In genomic region chr2:109339519-109339991, GRCh38 we compare ENCODE assay signal across 18 cellular contexts.
DNase-seq lines count a peak whose midpoint lies in the region; ATAC-seq and TF ChIP-seq lines count a peak whose summit lies in the region.
"Had no signal": no experiment of that assay in that cellular context is flagged by ENCODE, and none has a peak within 500 bp of the region (broad histone marks: within the 10 kb centered on the region; RNA-seq: fewer than 3 reads in every experiment).

No MANE protein-coding gene starts in this region.

- H3K9me3 ChIP-seq in MG63 (peaks cover 7% of the 10 kb centered on the region; the same call in 1 of the 2 replicates), vagina (no peaks in the 10 kb centered on the region)
- H3K9me3 ChIP-seq: heart right ventricle, SJCRH30, thoracic aorta had no signal

- ATAC-seq in GM19455 (IDR thresholded peaks at IDR 0.05; ENCODE audit: unreplicated experiment) = no peak
- ATAC-seq: activated naive CD8-positive, alpha-beta T cell treated with anti-CD3 and anti-CD28 coated beads, Interleukin-2, amount 50 U/mL, for 24 hours; HCT116; WTC11 had no signal

- H3K36me3 Mint-ChIP-seq in activated naive CD8-positive, alpha-beta T cell treated with anti-CD3 and anti-CD28 coated beads for 36 hours = no peaks in the 10 kb centered on the region
- H3K36me3 Mint-ChIP-seq: WTC11 had no signal

- H3K4me3 Mint-ChIP-seq in activated naive CD8-positive, alpha-beta T cell treated with anti-CD3 and anti-CD28 coated beads for 36 hours = no peak overlapping the region
- H3K4me3 Mint-ChIP-seq: activated naive CD8-positive, alpha-beta T cell treated with anti-CD3 and anti-CD28 coated beads, Interleukin-2, amount 50 U/mL, for 24 hours; WTC11 had no signal

- no peak for TF ChIP-seq CTCF in brain microvascular endothelial cell (IDR thresholded peaks at IDR 0.05; ENCODE audit: low read depth, low read length, missing control alignments)
- TF ChIP-seq CTCF in vagina (IDR thresholded peaks at IDR 0.05) = no peak

- H3K27me3 ChIP-seq in MG63 = no peaks in the 10 kb centered on the region
- H3K27me3 ChIP-seq in brain microvascular endothelial cell (replicated peaks) = no peaks in the 10 kb centered on the region
- no peaks in the 10 kb centered on the region for H3K27me3 ChIP-seq in vagina
- H3K27me3 ChIP-seq: heart right ventricle, SJCRH30 had no signal

- H3K9me3 Mint-ChIP-seq in activated naive CD8-positive, alpha-beta T cell treated with anti-CD3 and anti-CD28 coated beads for 36 hours = no peaks in the 10 kb centered on the region
- H3K9me3 Mint-ChIP-seq: activated naive CD8-positive, alpha-beta T cell treated with anti-CD3 and anti-CD28 coated beads, Interleukin-2, amount 50 U/mL, for 24 hours had no signal

- H3K27me3 Mint-ChIP-seq in activated naive CD8-positive, alpha-beta T cell treated with anti-CD3 and anti-CD28 coated beads for 36 hours = no peaks in the 10 kb centered on the region
- H3K27me3 Mint-ChIP-seq: activated naive CD8-positive, alpha-beta T cell treated with anti-CD3 and anti-CD28 coated beads, Interleukin-2, amount 50 U/mL, for 24 hours had no signal

- H3K27ac Mint-ChIP-seq in activated naive CD8-positive, alpha-beta T cell treated with anti-CD3 and anti-CD28 coated beads for 36 hours = no peak overlapping the region
- H3K27ac Mint-ChIP-seq: activated naive CD8-positive, alpha-beta T cell treated with anti-CD3 and anti-CD28 coated beads, Interleukin-2, amount 50 U/mL, for 24 hours; WTC11 had no signal

- intact Hi-C loops in vagina (cut with DNase I) = no loop called here

- no peak overlapping the region for H3K27ac ChIP-seq in brain microvascular endothelial cell
- H3K27ac ChIP-seq in vagina = no peak overlapping the region
- H3K27ac ChIP-seq: SJCRH30, thoracic aorta had no signal

- in situ Hi-C loops in brain microvascular endothelial cell (cut with HindIII; ENCODE audit: low pct_ligation_motif_present, low sequenced_read_pairs) = no loop called here

- H3K4me1 Mint-ChIP-seq in activated naive CD8-positive, alpha-beta T cell treated with anti-CD3 and anti-CD28 coated beads for 36 hours = peaks cover 42% of the 10 kb centered on the region
- H3K4me1 Mint-ChIP-seq: WTC11 had no signal

- no peak overlapping the region for H3K4me3 ChIP-seq in MG63
- H3K4me3 ChIP-seq in brain microvascular endothelial cell (ENCODE audit: low read depth, low read length) = no peak overlapping the region
- no peak overlapping the region for H3K4me3 ChIP-seq in vagina
- H3K4me3 ChIP-seq: heart right ventricle, SJCRH30, smooth muscle cell, thoracic aorta had no signal

- peaks cover 29% of the 10 kb centered on the region for H3K4me1 ChIP-seq in vagina

- DNase-seq in EL (peak; percentile 84), MG63 (peak; percentile 73), brain microvascular endothelial cell (peak; percentile 22), lung microvascular endothelial cell (ENCODE audit: low read depth in 2 of 2) (peak; percentile 59 to 96), vagina (ENCODE audit: extremely low spot score in 2 of 2) (no peak)
- DNase-seq in activated naive CD8-positive, alpha-beta T cell treated with anti-CD3 and anti-CD28 coated beads for 36 hours = no peak
- no peak for DNase-seq in activated T-cell treated with anti-CD3 and anti-CD28 coated beads, Interleukin-2, amount 50 U/mL, for 1 hour
- DNase-seq: activated naive CD8-positive, alpha-beta T cell treated with anti-CD3 and anti-CD28 coated beads, Interleukin-2, amount 50 U/mL, for 24 hours; effector CD4-positive, alpha-beta T cell; heart right ventricle; NCI-H1048; NCI-H82; SJCRH30 had no signal

- TF ChIP-seq POLR2A in vagina (IDR thresholded peaks at IDR 0.05) = no peak

- H3K36me3 ChIP-seq in MG63 (no peaks in the 10 kb centered on the region), brain microvascular endothelial cell (replicated peaks) (no peaks in the 10 kb centered on the region), vagina (no peaks in the 10 kb centered on the region)
- H3K36me3 ChIP-seq: heart right ventricle, SJCRH30, thoracic aorta had no signal

Comparison
In these comparisons a context has a peak if more than half of its experiments do, and no peak if none do; other contexts are left out.
1. DNase-seq: peak in EL (single experiment), MG63 (single experiment), brain microvascular endothelial cell (single experiment) and lung microvascular endothelial cell (2 of 2); none in activated naive CD8-positive, alpha-beta T cell treated with anti-CD3 and anti-CD28 coated beads for 36 hours (single experiment), activated T-cell treated with anti-CD3 and anti-CD28 coated beads, Interleukin-2, amount 50 U/mL, for 1 hour (single experiment) and vagina (0 of 2).